Comparison of ENCODE assay signal across 13 cellular contexts in genomic region chr6:166156942-166157341, GRCh38. TPM values are rescaled to one million over a fixed set of nuclear protein-coding genes. Genes with fewer than 3 reads are reported as not detected.
DNase-seq lines count a peak whose midpoint lies in the region; ATAC-seq, FAIRE-seq and TF ChIP-seq lines count a peak whose summit lies in the region.
"Had no signal": no experiment of that assay in that cellular context is flagged by ENCODE, and none has a peak within 500 bp of the region (broad histone marks: within the 10 kb centered on the region; RNA-seq: fewer than 3 reads in every experiment).

No MANE protein-coding gene starts in this region.

- no peak overlapping the region for H3K4me3 Mint-ChIP-seq in activated naive CD8-positive, alpha-beta T cell treated with anti-CD3 and anti-CD28 coated beads for 36 hours
- H3K4me3 Mint-ChIP-seq: activated CD8-positive, alpha-beta T cell treated with anti-CD3 and anti-CD28 coated beads for 36 hours had no signal

- TF ChIP-seq CTCF in H1 (IDR thresholded peaks at IDR 0.05; ENCODE audit: control extremely low read depth in 1 of 3, insufficient read depth in 1 of 3, low read depth in 1 of 3, low read length in 3 of 3), result peak in 2 of 3 experiments; percentile 35 to 51; a peak in 3 of 4 replicates

- H2AFZ ChIP-seq in H1 (ENCODE audit: low read length), result no peak overlapping the region

- peak; percentile 32 for FAIRE-seq in H1 (lab: Jason Lieb, UNC)
- FAIRE-seq: astrocyte, H54 had no signal

- H3K36me3 Mint-ChIP-seq in activated naive CD8-positive, alpha-beta T cell treated with anti-CD3 and anti-CD28 coated beads for 36 hours, result no peaks in the 10 kb centered on the region

- no peak for ATAC-seq in GM18519 (IDR thresholded peaks at IDR 0.05; ENCODE audit: low FRiP score, unreplicated experiment)
- ATAC-seq: activated CD8-positive, alpha-beta T cell treated with anti-CD3 and anti-CD28 coated beads for 36 hours; gastrocnemius medialis had no signal

- H3K23me2 ChIP-seq in H1 (ENCODE audit: low read depth, low read length), result no peaks in the 10 kb centered on the region

- H3K27ac Mint-ChIP-seq in activated naive CD8-positive, alpha-beta T cell treated with anti-CD3 and anti-CD28 coated beads for 36 hours, result no peak overlapping the region
- H3K27ac Mint-ChIP-seq: activated CD8-positive, alpha-beta T cell treated with anti-CD3 and anti-CD28 coated beads for 36 hours had no signal

- no peak overlapping the region for H3K18ac ChIP-seq in H1 (ENCODE audit: extremely low read depth, low read length)

- no peak for TF ChIP-seq EP300 in H1 (IDR thresholded peaks at IDR 0.05; ENCODE audit: borderline replicate concordance in 1 of 2, low read depth in 2 of 2, low read length in 2 of 2)

- H3K9ac ChIP-seq in H1 (replicated peaks in 1 of 4; ENCODE audit: extremely low read depth in 1 of 4, low read depth in 3 of 4, low read length in 3 of 4), result no peak overlapping the region

- no peak overlapping the region for H4K8ac ChIP-seq in H1 (ENCODE audit: extremely low read depth, insufficient read depth, low read length)

- H3K4me2 ChIP-seq in H1 (ENCODE audit: insufficient read depth in 1 of 2, low read depth in 2 of 2, low read length in 2 of 2), result no peak overlapping the region

- no peak overlapping the region for H2BK12ac ChIP-seq in H1 (ENCODE audit: low read depth, low read length)

- H3K79me2 ChIP-seq in H1 (ENCODE audit: control insufficient read depth in 1 of 2, insufficient read depth in 2 of 2, low read length in 2 of 2), result no peaks in the 10 kb centered on the region

- H2BK120ac ChIP-seq in H1 (replicated peaks; ENCODE audit: low read depth, low read length), result no peak overlapping the region

- 62% methylated on average over 7 of the region's 7 CpGs; no CpG with 5 or more reads in 1 of the 2 experiments for WGBS in H1 (ENCODE audit: extremely low coverage in 1 of 2, insufficient coverage in 1 of 2, insufficient read length in 1 of 2, insufficient replicate concordance in 2 of 2, low coverage in 1 of 2, low lambda C conversion rate in 2 of 2, missing lambda C conversion rate in 1 of 2), 2 experiments

- H3K9me3 ChIP-seq in H1 (ENCODE audit: insufficient read depth in 2 of 2, low read depth in 1 of 2, low read length in 1 of 2), result no peaks in the 10 kb centered on the region
- H3K9me3 ChIP-seq: gastrocnemius medialis had no signal

- POLR2A ChIA-PET in H1 (lab: Charles Lee; ENCODE audit: partially characterized antibody), result interaction anchor here (1.2 kb wide), 1 partner anchor 10 kb away, joined by 4 read pairs; no protein-coding TSS in a partner anchor

- H3K23ac ChIP-seq in H1 (ENCODE audit: insufficient read length), result no peak overlapping the region

- no peaks in the 10 kb centered on the region for H3K36me3 ChIP-seq in H1 (ENCODE audit: control insufficient read depth in 2 of 4, insufficient read depth in 4 of 4, low read length in 3 of 4)
- H3K36me3 ChIP-seq: gastrocnemius medialis had no signal

- no peak overlapping the region for H3K4me3 ChIP-seq in H1 (ENCODE audit: extremely low read depth in 1 of 4, insufficient read depth in 2 of 4, low read depth in 3 of 4, low read length in 4 of 4)
- H3K4me3 ChIP-seq: gastrocnemius medialis had no signal

- H2AK5ac ChIP-seq in H1 (ENCODE audit: low read depth, low read length), result no peak overlapping the region

- H3K4me1 Mint-ChIP-seq in activated naive CD8-positive, alpha-beta T cell treated with anti-CD3 and anti-CD28 coated beads for 36 hours, result no peaks in the 10 kb centered on the region

- H3K79me1 ChIP-seq in H1 (ENCODE audit: low read depth, low read length), result no peaks in the 10 kb centered on the region

- peaks cover 0 to 2% (median under 1%) of the 10 kb centered on the region in 4 experiments; a peak in 3 of 7 replicates for H3K27me3 ChIP-seq in H1 (replicated peaks in 1 of 4; ENCODE audit: control insufficient read depth in 3 of 4, extremely low read depth in 1 of 4, insufficient read depth in 3 of 4, low read length in 3 of 4)

- peak; percentile 67 to 72 for TF ChIP-seq RAD21 in H1 (IDR thresholded peaks at IDR 0.05 in 1 of 2, conservative IDR thresholded peaks at IDR 0.05 in 1 of 2; ENCODE audit: low read depth in 2 of 2, low read length in 2 of 2)

- H3K4ac ChIP-seq in H1 (replicated peaks; ENCODE audit: insufficient read length, low read depth, low read length), result no peak overlapping the region

- CTCF ChIA-PET in H1 (lab: Charles Lee; ENCODE audit: partially characterized antibody), result interaction anchor here (0.9 to 3.5 kb wide), 17 partner anchors 9 to 282 kb away, joined by 3 to 30 read pairs (median 3); partner anchors contain the start of gene TBXT

- H2BK15ac ChIP-seq in H1 (ENCODE audit: low read length), result no peak overlapping the region

- H3K27me3 Mint-ChIP-seq in activated naive CD8-positive, alpha-beta T cell treated with anti-CD3 and anti-CD28 coated beads for 36 hours, result peaks cover 20% of the 10 kb centered on the region

- H2BK20ac ChIP-seq in H1 (ENCODE audit: low read length), result no peak overlapping the region

- no peaks in the 10 kb centered on the region for H3K9me3 Mint-ChIP-seq in activated naive CD8-positive, alpha-beta T cell treated with anti-CD3 and anti-CD28 coated beads for 36 hours
- H3K9me3 Mint-ChIP-seq: activated CD8-positive, alpha-beta T cell treated with anti-CD3 and anti-CD28 coated beads for 36 hours had no signal

- no peaks in the 10 kb centered on the region for H4K20me1 ChIP-seq in H1 (replicated peaks in 1 of 2; ENCODE audit: control insufficient read depth in 1 of 2, insufficient read depth in 2 of 2, low read length in 2 of 2)

- H3K4me1 ChIP-seq in H1 (replicated peaks in 1 of 4; ENCODE audit: control insufficient read depth in 3 of 4, insufficient read depth in 4 of 4, low read length in 3 of 4), result no peaks in the 10 kb centered on the region
- H3K4me1 ChIP-seq: gastrocnemius medialis had no signal

- H4K91ac ChIP-seq in H1 (replicated peaks; ENCODE audit: insufficient read length, low read length), result no peak overlapping the region

- no peak overlapping the region for H3K14ac ChIP-seq in H1 (ENCODE audit: insufficient read length)

- no peak for TF ChIP-seq POLR2A in H1 (IDR thresholded peaks at IDR 0.05; ENCODE audit: control extremely low read depth in 1 of 2, low read depth in 2 of 2, low read length in 2 of 2)

- no peak overlapping the region for H3K27ac ChIP-seq in H1 (ENCODE audit: low read depth, low read length)
- H3K27ac ChIP-seq: gastrocnemius medialis had no signal

- DNase-seq in DMS153 treated with DMSO at 0.1 percent for 48 hours (lab: John Stamatoyannopoulos, UW; ENCODE audit: unreplicated experiment) (peak; percentile 6), DMS153 (lab: John Stamatoyannopoulos, UW) (no peak), NCI-H1105 (lab: John Stamatoyannopoulos, UW) (peak; percentile 2), H1 (ENCODE audit: low read depth in 1 of 2, low spot score in 2 of 2) (no peak), retina (peak; percentile 7), NOMO-1 treated with DMSO at 0.1 percent for 48 hours (lab: John Stamatoyannopoulos, UW; ENCODE audit: unreplicated experiment) (no peak)
- DNase-seq in activated naive CD8-positive, alpha-beta T cell treated with anti-CD3 and anti-CD28 coated beads for 36 hours, result no peak
- DNase-seq: activated CD8-positive, alpha-beta T cell treated with anti-CD3 and anti-CD28 coated beads for 36 hours; gastrocnemius medialis had no signal

- H3K56ac ChIP-seq in H1 (replicated peaks; ENCODE audit: insufficient read length, low read depth, low read length), result no peak overlapping the region

- no peak overlapping the region for H2BK5ac ChIP-seq in H1 (ENCODE audit: low read depth, low read length)

- no peak overlapping the region for H4K5ac ChIP-seq in H1 (ENCODE audit: insufficient read length, low read depth, low read length)

TF ChIP-seq in H1, 55 proteins besides CTCF, POLR2A, EP300 and RAD21:
- TF ChIP-seq MAFK (IDR thresholded peaks at IDR 0.05; ENCODE audit: low read depth, low read length) (no peak), YY1 (IDR thresholded peaks at IDR 0.05; ENCODE audit: low read depth, low read length) (peak; percentile 45; the same call in 1 of the 2 replicates)
TF ChIP-seq in H1: peak in this region for 1.

RNA-seq across cellular contexts. Expression of gene TBXT, which starts 10.7 kb away (rescaled TPM):
- total RNA-seq in H1 (2021; fragmentation: NEBNext Ultra II Directional; extraction: Animal tissue kit (Norgen Biotek cat#: 25700)), result 0.24 and 0.25 TPM in 2 replicates
- 0.18 and 0.52 TPM in 2 replicates for polyA plus RNA-seq in H1 (2011; rRNA removed)
- polyA plus RNA-seq in H1 (2011; cell fraction: cytosol; rRNA removed), result 0.19 TPM
- 0.84 TPM for polyA plus RNA-seq in H1 (2011; cell fraction: nucleus; rRNA removed)
- 0.21 to 0.54 TPM (median 0.33 TPM) in 4 replicates for polyA plus RNA-seq in H1 (2012, experiment 1 of 2)
- polyA plus RNA-seq in H1 (2012, experiment 2 of 2), result 0.33 TPM
- polyA plus RNA-seq in H1 (2013, experiment 1 of 2), result 0.16 TPM
- polyA plus RNA-seq in H1 (2013, experiment 2 of 2), result 0.11 TPM
- polyA minus RNA-seq in H1 (2011; rRNA and poly(A)+ RNA removed), result 0.17 and 0.19 TPM in 2 replicates
- polyA minus RNA-seq in H1 (2011; cell fraction: cytosol; rRNA and poly(A)+ RNA removed), result not detected
- polyA minus RNA-seq in H1 (2011; cell fraction: nucleus; rRNA and poly(A)+ RNA removed), result not detected
- total RNA-seq in activated naive CD8-positive, alpha-beta T cell treated with anti-CD3 and anti-CD28 coated beads for 36 hours, result not detected
- total RNA-seq: activated CD8-positive, alpha-beta T cell treated with anti-CD3 and anti-CD28 coated beads for 36 hours; astrocyte; gastrocnemius medialis; temporal lobe had no signal

Comparison
In these comparisons a context has a peak if more than half of its experiments do, and no peak if none do; other contexts are left out.
1. DNase-seq: peak in DMS153 treated with DMSO at 0.1 percent for 48 hours (single experiment), NCI-H1105 (single experiment) and retina (single experiment); none in DMS153 (single experiment), H1 (0 of 2), NOMO-1 treated with DMSO at 0.1 percent for 48 hours (single experiment) and activated naive CD8-positive, alpha-beta T cell treated with anti-CD3 and anti-CD28 coated beads for 36 hours (single experiment).